34 cellular contexts compared by ENCODE assay signal in the genomic region with DNA sequence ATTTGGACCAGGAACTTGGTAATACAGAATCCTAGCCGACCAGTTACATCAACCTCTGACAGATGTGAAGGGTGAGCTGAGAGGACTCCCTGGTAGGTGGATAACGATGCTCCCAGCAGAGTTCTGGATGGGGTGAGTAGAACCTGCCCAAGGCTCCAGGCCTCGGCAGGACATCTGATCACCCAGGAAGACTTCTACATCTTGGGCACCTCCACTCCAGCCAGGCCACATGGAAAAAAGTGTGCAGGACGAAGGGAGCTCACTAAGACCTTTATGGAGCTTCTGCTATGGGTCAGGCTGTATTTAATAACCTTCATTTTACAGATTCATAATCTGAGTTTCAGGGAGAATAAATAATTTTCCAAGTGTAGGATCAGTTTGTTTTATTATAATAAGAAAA.
"Had no signal": no experiment of that assay in that cellular context is flagged by ENCODE, and none has a peak within 500 bp of the region (broad histone marks: within the 10 kb centered on the region; RNA-seq: fewer than 3 reads in every experiment).

No MANE protein-coding gene starts in this region.

- H3K4me3 ChIP-seq: MG63 had no signal

- H3K36me3 ChIP-seq: MG63 had no signal

- DNase-seq: Karpas-422, Kasumi-1, MG63, MM.1S, MV-4-11, NCI-H1048, NCI-H1092, NCI-H1092 treated with DMSO at 0.1 percent for 48 hours, NCI-H1105, NCI-H1105 treated with DMSO at 0.1 percent for 48 hours, NCI-H1417, NCI-H1417 treated with DMSO at 0.1 percent for 48 hours, NCI-H1436, NCI-H1436 treated with DMSO at 0.1 percent for 48 hours, NCI-H146, NCI-H1694, NCI-H1694 treated with DMSO at 0.1 percent for 48 hours, NCI-H187, NCI-H187 treated with DMSO at 0.1 percent for 48 hours, NCI-H1930, NCI-H2029, NCI-H2029 treated with DMSO at 0.1 percent for 48 hours, NCI-H2081, NCI-H2081 treated with DMSO at 0.1 percent for 48 hours, NCI-H2171, NCI-H2171 treated with DMSO at 0.1 percent for 48 hours, NCI-H2227 treated with DMSO at 0.1 percent for 48 hours, NCI-H226, NCI-H345, NCI-H446, NCI-H446 treated with DMSO at 0.1 percent for 48 hours, NCI-H510A, NCI-H510A treated with DMSO at 0.1 percent for 48 hours, NCI-H524 had no signal

- H3K9me3 ChIP-seq: MG63 had no signal

- H3K27me3 ChIP-seq: MG63 had no signal
